9 cellular contexts compared by ENCODE assay signal in genomic region chr11:92340839-92341238, GRCh38.
DNase-seq lines count a peak whose midpoint lies in the region; ATAC-seq and TF ChIP-seq lines count a peak whose summit lies in the region.
"Had no signal": no experiment of that assay in that cellular context is flagged by ENCODE, and none has a peak within 500 bp of the region (broad histone marks: within the 10 kb centered on the region; RNA-seq: fewer than 3 reads in every experiment).

No MANE protein-coding gene starts in this region.

- ATAC-seq in HG03342 (IDR thresholded peaks at IDR 0.05; ENCODE audit: unreplicated experiment): peak; percentile 47
- ATAC-seq in stimulated activated effector memory CD8-positive, alpha-beta T cell treated with anti-CD3 and anti-CD28 coated beads, Interleukin-12 subunit alpha, Interleukin-12 subunit beta, amount 100 ng/mL, for 72 hours: no peak
- ATAC-seq in HG02571 (IDR thresholded peaks at IDR 0.05; ENCODE audit: unreplicated experiment): no peak

- in situ Hi-C loops in astrocyte of the cerebellum (cut with HindIII; ENCODE audit: low sequenced_read_pairs): no loop called here

- DNase-seq in ELR (ENCODE audit: low read depth): peak; percentile 3
- no peak for DNase-seq in astrocyte of the cerebellum (ENCODE audit: low read depth)
- peak; percentile 45 for DNase-seq in myocyte (ENCODE audit: low read depth)
- DNase-seq in pons (ENCODE audit: low spot score): no peak
- no peak for DNase-seq in stimulated activated effector memory CD8-positive, alpha-beta T cell treated with anti-CD3 and anti-CD28 coated beads, Interleukin-12 subunit alpha, Interleukin-12 subunit beta, amount 100 ng/mL, for 72 hours (ENCODE audit: low spot score in 2 of 2)
- DNase-seq: activated CD4-positive, alpha-beta T cell treated with anti-CD3 and anti-CD28 coated beads, Interleukin-2, amount 10 ng/mL, durations not matched to agents 24 days and 14 days; stimulated activated naive CD4-positive, alpha-beta T cell had no signal

- no peaks in the 10 kb centered on the region for H3K36me3 Mint-ChIP-seq in stimulated activated effector memory CD8-positive, alpha-beta T cell treated with anti-CD3 and anti-CD28 coated beads, Interleukin-12 subunit alpha, Interleukin-12 subunit beta, amount 100 ng/mL, for 72 hours

- no peaks in the 10 kb centered on the region for H3K4me1 Mint-ChIP-seq in stimulated activated effector memory CD8-positive, alpha-beta T cell treated with anti-CD3 and anti-CD28 coated beads, Interleukin-12 subunit alpha, Interleukin-12 subunit beta, amount 100 ng/mL, for 72 hours
- H3K4me1 Mint-ChIP-seq: activated CD4-positive, alpha-beta T cell treated with anti-CD3 and anti-CD28 coated beads, Interleukin-2, amount 10 ng/mL, durations not matched to agents 24 days and 14 days had no signal

- H3K27ac Mint-ChIP-seq in stimulated activated effector memory CD8-positive, alpha-beta T cell treated with anti-CD3 and anti-CD28 coated beads, Interleukin-12 subunit alpha, Interleukin-12 subunit beta, amount 100 ng/mL, for 72 hours: no peak overlapping the region
- H3K27ac Mint-ChIP-seq: activated CD4-positive, alpha-beta T cell treated with anti-CD3 and anti-CD28 coated beads, Interleukin-2, amount 10 ng/mL, durations not matched to agents 24 days and 14 days had no signal

- peak; percentile 17 for TF ChIP-seq CTCF in astrocyte of the cerebellum (IDR thresholded peaks at IDR 0.05; ENCODE audit: low read depth, low read length, missing control alignments)

- H3K4me3 Mint-ChIP-seq in stimulated activated effector memory CD8-positive, alpha-beta T cell treated with anti-CD3 and anti-CD28 coated beads, Interleukin-12 subunit alpha, Interleukin-12 subunit beta, amount 100 ng/mL, for 72 hours: no peak overlapping the region
- H3K4me3 Mint-ChIP-seq: activated CD4-positive, alpha-beta T cell treated with anti-CD3 and anti-CD28 coated beads, Interleukin-2, amount 10 ng/mL, durations not matched to agents 24 days and 14 days had no signal

- H3K9me3 Mint-ChIP-seq in stimulated activated effector memory CD8-positive, alpha-beta T cell treated with anti-CD3 and anti-CD28 coated beads, Interleukin-12 subunit alpha, Interleukin-12 subunit beta, amount 100 ng/mL, for 72 hours: peaks cover 4% of the 10 kb centered on the region
- H3K9me3 Mint-ChIP-seq: activated CD4-positive, alpha-beta T cell treated with anti-CD3 and anti-CD28 coated beads, Interleukin-2, amount 10 ng/mL, durations not matched to agents 24 days and 14 days had no signal

- H3K4me3 ChIP-seq in astrocyte of the cerebellum (ENCODE audit: low read depth, low read length): no peak overlapping the region

Comparison
In these comparisons a context has a peak if more than half of its experiments do, and no peak if none do; other contexts are left out.
1. DNase-seq: peak in ELR (single experiment) and myocyte (single experiment); none in astrocyte of the cerebellum (single experiment), pons (single experiment) and stimulated activated effector memory CD8-positive, alpha-beta T cell treated with anti-CD3 and anti-CD28 coated beads, Interleukin-12 subunit alpha, Interleukin-12 subunit beta, amount 100 ng/mL, for 72 hours (0 of 2).